ENCODE assay signal across 8 cellular contexts in the genomic region with DNA sequence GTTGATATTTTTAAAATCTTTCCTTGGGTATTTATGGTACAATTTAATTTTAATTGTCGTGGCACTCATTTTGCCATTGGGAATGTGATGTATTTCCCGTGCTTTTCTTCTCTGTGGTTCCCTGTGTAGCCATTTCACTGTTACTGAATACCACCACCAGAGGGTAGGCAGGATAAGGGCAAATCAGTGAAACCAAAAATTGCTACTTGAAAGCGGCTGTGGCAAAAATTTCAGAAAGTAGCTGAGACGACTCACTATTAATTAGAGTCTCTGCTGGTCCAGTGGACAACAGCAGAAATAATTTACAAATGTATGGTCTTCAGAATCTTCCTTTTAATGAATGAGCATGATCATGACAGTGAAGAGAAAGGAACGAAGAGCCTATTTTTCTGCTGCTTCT. TPM values are rescaled to one million over a fixed set of nuclear protein-coding genes. Genes with fewer than 3 reads are reported as not detected.
DNase-seq lines count a peak whose midpoint lies in the region; ATAC-seq and TF ChIP-seq lines count a peak whose summit lies in the region.

No MANE protein-coding gene starts in this region.

- no peak overlapping the region for H3K4me3 Mint-ChIP-seq in CD8-positive, alpha-beta T cell
- peak overlapping the region; percentile 37 for H3K4me3 Mint-ChIP-seq in central memory CD8-positive, alpha-beta T cell
- no peak overlapping the region for H3K4me3 Mint-ChIP-seq in naive B cell

- peak; percentile 58 for ATAC-seq in CD8-positive, alpha-beta T cell
- ATAC-seq in GM18520 (IDR thresholded peaks at IDR 0.05; ENCODE audit: unreplicated experiment) (peak; percentile 61), HG02943 (IDR thresholded peaks at IDR 0.05; ENCODE audit: low read depth, unreplicated experiment) (peak; percentile 85), naive B cell (ENCODE audit: low read depth in 2 of 2) (peak; percentile 55 to 67)
- peak; percentile 65 for ATAC-seq in central memory CD8-positive, alpha-beta T cell (replicated peaks; ENCODE audit: extremely low read depth, poor library complexity, severe bottlenecking)

- no peaks in the 10 kb centered on the region for H3K79me2 ChIP-seq in OCI-LY1 (ENCODE audit: insufficient read depth, low read length)

- H2AFZ ChIP-seq in OCI-LY1 (ENCODE audit: low read length) = no peak overlapping the region

- H3K4me3 ChIP-seq in CD8-positive, alpha-beta T cell (ENCODE audit: low read depth, low read length) = no peak overlapping the region
- no peak overlapping the region for H3K4me3 ChIP-seq in OCI-LY1 (ENCODE audit: low read depth, low read length, poor library complexity, severe bottlenecking)

- no peaks in the 10 kb centered on the region for H3K4me1 ChIP-seq in CD8-positive, alpha-beta T cell (ENCODE audit: insufficient read depth, low read length)
- H3K4me1 ChIP-seq in OCI-LY1 (ENCODE audit: insufficient read depth, low read length, severe bottlenecking) = no peaks in the 10 kb centered on the region

- no peak overlapping the region for H3K27ac ChIP-seq in CD8-positive, alpha-beta T cell (ENCODE audit: low read depth, low read length)
- H3K27ac ChIP-seq in OCI-LY1 (ENCODE audit: low read depth, low read length, poor library complexity, severe bottlenecking) = no peak overlapping the region

- POLR2A ChIA-PET in CD8-positive, alpha-beta T cell (lab: Charles Lee) = interaction anchor here (1.0 kb wide), 1 partner anchor 34 kb away, joined by 4 read pairs; a partner anchor contains a TSS

- no peaks in the 10 kb centered on the region for H3K9me2 ChIP-seq in OCI-LY1 (ENCODE audit: low read depth, low read length)

- no peaks in the 10 kb centered on the region for H3F3A ChIP-seq in OCI-LY1 (ENCODE audit: insufficient read depth, low read length)

- peak in 1 of 7 experiments; percentile 19 for DNase-seq in CD8-positive, alpha-beta T cell
- DNase-seq in central memory CD8-positive, alpha-beta T cell (ENCODE audit: low spot score in 2 of 2) = no peak
- DNase-seq in naive B cell (peak; percentile 16), SHP77 treated with DMSO at 0.1 percent for 48 hours (lab: John Stamatoyannopoulos, UW) (no peak), DMS153 (lab: John Stamatoyannopoulos, UW) (no peak)

- intact Hi-C loops in CD8-positive, alpha-beta T cell (cut with DNase I, micrococcal nuclease) = loop anchor here (1.0 to 5.0 kb wide), 7 partner anchors 36 to 409 kb away; a partner anchor contains a TSS

- H3K9me3 Mint-ChIP-seq in CD8-positive, alpha-beta T cell = no peaks in the 10 kb centered on the region
- H3K9me3 Mint-ChIP-seq in central memory CD8-positive, alpha-beta T cell = no peaks in the 10 kb centered on the region
- H3K9me3 Mint-ChIP-seq in naive B cell = no peaks in the 10 kb centered on the region

- no peaks in the 10 kb centered on the region for H3K36me3 ChIP-seq in CD8-positive, alpha-beta T cell (ENCODE audit: insufficient read depth, low read length)
- H3K36me3 ChIP-seq in OCI-LY1 (ENCODE audit: insufficient read depth, low read length) = no peaks in the 10 kb centered on the region

- H3K27me3 ChIP-seq in CD8-positive, alpha-beta T cell (ENCODE audit: insufficient read depth, low read length) = no peaks in the 10 kb centered on the region
- H3K27me3 ChIP-seq in OCI-LY1 (ENCODE audit: insufficient read depth, low read length) = no peaks in the 10 kb centered on the region

- no peaks in the 10 kb centered on the region for H4K20me1 ChIP-seq in OCI-LY1 (ENCODE audit: insufficient read depth, low read length)

- CTCF ChIA-PET in CD8-positive, alpha-beta T cell (lab: Charles Lee) = interaction anchor here (0.6 to 2.8 kb wide), 8 partner anchors 10 to 405 kb away, joined by 3 to 18 read pairs (median 4); a partner anchor contains a TSS

- peaks cover 4% of the 10 kb centered on the region for H3K4me1 Mint-ChIP-seq in CD8-positive, alpha-beta T cell (ENCODE audit: low read depth)
- H3K4me1 Mint-ChIP-seq in central memory CD8-positive, alpha-beta T cell = no peaks in the 10 kb centered on the region
- H3K4me1 Mint-ChIP-seq in naive B cell = peaks cover 0 to 4% (median 0%) of the 10 kb centered on the region in 3 donors

- H3K4me2 ChIP-seq in OCI-LY1 (ENCODE audit: low read length) = no peak overlapping the region

- no peaks in the 10 kb centered on the region for H3K36me3 Mint-ChIP-seq in CD8-positive, alpha-beta T cell
- no peaks in the 10 kb centered on the region for H3K36me3 Mint-ChIP-seq in central memory CD8-positive, alpha-beta T cell (ENCODE audit: insufficient read depth)
- no peaks in the 10 kb centered on the region for H3K36me3 Mint-ChIP-seq in naive B cell

- no peaks in the 10 kb centered on the region for H3K9me3 ChIP-seq in CD8-positive, alpha-beta T cell (ENCODE audit: low read length)
- no peaks in the 10 kb centered on the region for H3K9me3 ChIP-seq in OCI-LY1 (ENCODE audit: low read length)

- no peak overlapping the region for H3K27ac Mint-ChIP-seq in CD8-positive, alpha-beta T cell
- H3K27ac Mint-ChIP-seq in central memory CD8-positive, alpha-beta T cell (ENCODE audit: low read depth) = no peak overlapping the region
- H3K27ac Mint-ChIP-seq in naive B cell = no peak overlapping the region

- H3K27me3 Mint-ChIP-seq in CD8-positive, alpha-beta T cell (ENCODE audit: low read depth) = peaks cover 18% of the 10 kb centered on the region
- peaks cover 10% of the 10 kb centered on the region for H3K27me3 Mint-ChIP-seq in central memory CD8-positive, alpha-beta T cell
- H3K27me3 Mint-ChIP-seq in naive B cell = peaks cover 0 to 15% (median 6%) of the 10 kb centered on the region in 3 donors

- TF ChIP-seq CTCF in CD8-positive, alpha-beta T cell (IDR thresholded peaks at IDR 0.05) = peak; percentile 63
- peak; percentile 48; the same call in 1 of the 2 replicates for TF ChIP-seq CTCF in OCI-LY1 (IDR thresholded peaks at IDR 0.05; ENCODE audit: low read length)

- no peak overlapping the region for H3K9ac ChIP-seq in OCI-LY1 (ENCODE audit: low read length)

RNA-seq across cellular contexts. Expression of a gene that starts 34.4 kb away (rescaled TPM):
- 1 to 10 TPM; 6.4 TPM for total RNA-seq in CD8-positive, alpha-beta T cell
- polyA plus RNA-seq in naive B cell (ENCODE audit: low read depth in 6 of 6) = 1 to 10 TPM in 3 of 6 donors, under 1 TPM in 2, not detected in 1; 0.38 to 1.9 (median 1.5) TPM
